ENCODE assay signal across 11 cellular contexts in genomic region chr17:58541249-58541648, GRCh38. TPM values are rescaled to one million over a fixed set of nuclear protein-coding genes. Genes with fewer than 3 reads are reported as not detected.
A peak's percentile ranks its signal among the peaks of the same experiment; 100 is the strongest.
DNase-seq lines count a peak whose midpoint lies in the region; ATAC-seq and TF ChIP-seq lines count a peak whose summit lies in the region.
"Had no signal": no experiment of that assay in that cellular context is flagged by ENCODE, and none has a peak within 500 bp of the region (broad histone marks: within the 10 kb centered on the region; RNA-seq: fewer than 3 reads in every experiment).

No MANE protein-coding gene starts in this region.

- peak; percentile 51 for ATAC-seq in activated CD8-positive, alpha-beta memory T cell treated with anti-CD3 and anti-CD28 coated beads, Interleukin-2, amount 10 ng/mL, durations not matched to agents 7 days and 5 days
- peak; percentile 69 to 70 for ATAC-seq in stimulated activated naive B cell treated with anti-CD40 and anti-IgM and Interleukin-4, amounts not matched to agents 10 μg/mL and 1 μg/mL and 100 μg/mL, for 72 hours (replicated peaks)
- ATAC-seq in GM18868 (IDR thresholded peaks at IDR 0.05; ENCODE audit: unreplicated experiment) (no peak), GM19324 (IDR thresholded peaks at IDR 0.05; ENCODE audit: low FRiP score, unreplicated experiment) (no peak), HG03097 (IDR thresholded peaks at IDR 0.05; ENCODE audit: low FRiP score, unreplicated experiment) (no peak)

- TF ChIP-seq CTCF in choroid plexus epithelial cell (conservative IDR thresholded peaks at IDR 0.05; ENCODE audit: low read depth, low read length) = peak; percentile 64

- H3K9me3 Mint-ChIP-seq in activated CD8-positive, alpha-beta memory T cell treated with anti-CD3 and anti-CD28 coated beads, Interleukin-2, amount 10 ng/mL, durations not matched to agents 7 days and 5 days (ENCODE audit: low read depth) = no peaks in the 10 kb centered on the region
- no peaks in the 10 kb centered on the region for H3K9me3 Mint-ChIP-seq in stimulated activated naive B cell treated with anti-CD40 and anti-IgM and Interleukin-4, amounts not matched to agents 10 μg/mL and 1 μg/mL and 100 μg/mL, for 72 hours
- H3K9me3 Mint-ChIP-seq: CD4-positive, alpha-beta memory T cell had no signal

- H3K4me1 Mint-ChIP-seq in activated CD8-positive, alpha-beta memory T cell treated with anti-CD3 and anti-CD28 coated beads, Interleukin-2, amount 10 ng/mL, durations not matched to agents 7 days and 5 days = no peaks in the 10 kb centered on the region
- H3K4me1 Mint-ChIP-seq in stimulated activated naive B cell treated with anti-CD40 and anti-IgM and Interleukin-4, amounts not matched to agents 10 μg/mL and 1 μg/mL and 100 μg/mL, for 72 hours = no peaks in the 10 kb centered on the region
- H3K4me1 Mint-ChIP-seq: CD4-positive, alpha-beta memory T cell had no signal

- no peak for DNase-seq in activated CD8-positive, alpha-beta memory T cell treated with anti-CD3 and anti-CD28 coated beads, Interleukin-2, amount 10 ng/mL, durations not matched to agents 7 days and 5 days
- no peak for DNase-seq in activated CD8-positive, alpha-beta memory T cell treated with anti-CD3 and anti-CD28 coated beads, Interleukin-2, amount 50 U/mL, for 48 hours
- peak; percentile 12 for DNase-seq in MV-4-11 (lab: John Stamatoyannopoulos, UW)
- peak; percentile 48 for DNase-seq in choroid plexus epithelial cell (ENCODE audit: low read depth)
- DNase-seq in stimulated activated naive B cell treated with anti-CD40 and anti-IgM and Interleukin-4, amounts not matched to agents 10 μg/mL and 1 μg/mL and 100 μg/mL, for 72 hours = no peak
- DNase-seq: CD4-positive, alpha-beta memory T cell; islet precursor cell had no signal

- no peak overlapping the region for H3K4me3 Mint-ChIP-seq in activated CD8-positive, alpha-beta memory T cell treated with anti-CD3 and anti-CD28 coated beads, Interleukin-2, amount 10 ng/mL, durations not matched to agents 7 days and 5 days
- H3K4me3 Mint-ChIP-seq in stimulated activated naive B cell treated with anti-CD40 and anti-IgM and Interleukin-4, amounts not matched to agents 10 μg/mL and 1 μg/mL and 100 μg/mL, for 72 hours = no peak overlapping the region

- no peaks in the 10 kb centered on the region for H3K36me3 Mint-ChIP-seq in activated CD8-positive, alpha-beta memory T cell treated with anti-CD3 and anti-CD28 coated beads, Interleukin-2, amount 10 ng/mL, durations not matched to agents 7 days and 5 days
- no peaks in the 10 kb centered on the region for H3K36me3 Mint-ChIP-seq in stimulated activated naive B cell treated with anti-CD40 and anti-IgM and Interleukin-4, amounts not matched to agents 10 μg/mL and 1 μg/mL and 100 μg/mL, for 72 hours
- H3K36me3 Mint-ChIP-seq: CD4-positive, alpha-beta memory T cell had no signal

- H3K27me3 Mint-ChIP-seq in activated CD8-positive, alpha-beta memory T cell treated with anti-CD3 and anti-CD28 coated beads, Interleukin-2, amount 10 ng/mL, durations not matched to agents 7 days and 5 days = peaks cover 16% of the 10 kb centered on the region
- peaks cover 6 to 22% of the 10 kb centered on the region in 2 donors for H3K27me3 Mint-ChIP-seq in stimulated activated naive B cell treated with anti-CD40 and anti-IgM and Interleukin-4, amounts not matched to agents 10 μg/mL and 1 μg/mL and 100 μg/mL, for 72 hours

- no peak overlapping the region for H3K27ac Mint-ChIP-seq in activated CD8-positive, alpha-beta memory T cell treated with anti-CD3 and anti-CD28 coated beads, Interleukin-2, amount 10 ng/mL, durations not matched to agents 7 days and 5 days
- no peak overlapping the region for H3K27ac Mint-ChIP-seq in stimulated activated naive B cell treated with anti-CD40 and anti-IgM and Interleukin-4, amounts not matched to agents 10 μg/mL and 1 μg/mL and 100 μg/mL, for 72 hours

- CTCF ChIA-PET in activated CD8-positive, alpha-beta memory T cell treated with anti-CD3 and anti-CD28 coated beads, Interleukin-2, amount 10 ng/mL, durations not matched to agents 7 days and 5 days (lab: Charles Lee) = interaction anchor here (0.8 to 1.6 kb wide), 2 partner anchors 9 to 464 kb away, joined by 3 to 6 read pairs; no protein-coding TSS in a partner anchor

- no peak overlapping the region for H3K4me3 ChIP-seq in choroid plexus epithelial cell (ENCODE audit: low read depth, low read length)

RNA-seq across cellular contexts. Expression of gene MTMR4, which starts 26.8 kb away (rescaled TPM):
- 10 to 100 TPM; 57.9 to 63.8 TPM for total RNA-seq in activated CD8-positive, alpha-beta memory T cell treated with anti-CD3 and anti-CD28 coated beads, Interleukin-2, amount 10 ng/mL, durations not matched to agents 7 days and 5 days

RNA-seq across cellular contexts. Expression of gene HSF5, which starts 53.0 kb away (rescaled TPM):
- under 1 TPM; 0.41 to 0.61 TPM for total RNA-seq in activated CD8-positive, alpha-beta memory T cell treated with anti-CD3 and anti-CD28 coated beads, Interleukin-2, amount 10 ng/mL, durations not matched to agents 7 days and 5 days
- total RNA-seq: dermis microvascular lymphatic vessel endothelial cell had no signal

Comparison
In these comparisons a context has a peak if more than half of its experiments do, and no peak if none do; other contexts are left out.
1. ATAC-seq: peak in activated CD8-positive, alpha-beta memory T cell treated with anti-CD3 and anti-CD28 coated beads, Interleukin-2, amount 10 ng/mL, durations not matched to agents 7 days and 5 days (single experiment) and stimulated activated naive B cell treated with anti-CD40 and anti-IgM and Interleukin-4, amounts not matched to agents 10 μg/mL and 1 μg/mL and 100 μg/mL, for 72 hours (2 of 2); none in GM18868 (single experiment), GM19324 (single experiment) and HG03097 (single experiment).
2. DNase-seq: peak in MV-4-11 (single experiment) and choroid plexus epithelial cell (single experiment); none in activated CD8-positive, alpha-beta memory T cell treated with anti-CD3 and anti-CD28 coated beads, Interleukin-2, amount 10 ng/mL, durations not matched to agents 7 days and 5 days (single experiment), activated CD8-positive, alpha-beta memory T cell treated with anti-CD3 and anti-CD28 coated beads, Interleukin-2, amount 50 U/mL, for 48 hours (single experiment) and stimulated activated naive B cell treated with anti-CD40 and anti-IgM and Interleukin-4, amounts not matched to agents 10 μg/mL and 1 μg/mL and 100 μg/mL, for 72 hours (single experiment).